ENCODE assay signal across 6 cellular contexts in genomic region chr16:58090396-58090795, GRCh38. TPM values are rescaled to one million over a fixed set of nuclear protein-coding genes. Genes with fewer than 3 reads are reported as not detected.
DNase-seq lines count a peak whose midpoint lies in the region; ATAC-seq, FAIRE-seq and TF ChIP-seq lines count a peak whose summit lies in the region.
"Not testable (repeated sequence)": the region's sequence is repeated elsewhere in the genome, so short reads cannot be mapped to it uniquely, and the experiment has no call there.

No MANE protein-coding gene starts in this region.

- CTCF ChIA-PET in HEK293 (lab: Yijun Ruan, JAX): interaction anchor here (0.7 kb wide), 1 partner anchor 9 kb away, joined by 3 read pairs; no protein-coding TSS in a partner anchor
- CTCF ChIA-PET in K562 (lab: Yijun Ruan, JAX; ENCODE audit: low intra/inter-chr PET ratio): not testable (repeated sequence)

- peak overlapping the region; percentile 46 for H3K4me2 ChIP-seq in Loucy (ENCODE audit: low read depth, low read length, poor library complexity, severe bottlenecking)
- H3K4me2 ChIP-seq in K562 (ENCODE audit: insufficient read depth, low read length): not testable (repeated sequence)

- intact Hi-C loops in K562 (cut with micrococcal nuclease): loop anchor here (10.0 kb wide), 1 partner anchor 516 kb away; no protein-coding TSS in a partner anchor
- intact Hi-C loops in posterior vena cava (cut with DNase I); spleen (cut with DNase I; ENCODE audit: low total_unique reads): not testable (repeated sequence)

- not testable (repeated sequence) for ATAC-seq in K562

- not testable (repeated sequence) for TF ChIP-seq POLR2A in K562 (conservative IDR thresholded peaks at IDR 0.05); spleen (IDR thresholded peaks at IDR 0.05)

- H3K4me1 Mint-ChIP-seq in chondrocyte (ENCODE audit: low read depth): not testable (repeated sequence)

- not testable (repeated sequence) for H3K36me3 ChIP-seq in HEK293 (ENCODE audit: control insufficient read depth in 2 of 2, insufficient read depth in 1 of 2, low read length in 2 of 2); Loucy (ENCODE audit: insufficient read depth, low read length); K562 (ENCODE audit: control insufficient read depth, insufficient read depth, low read length); spleen

- H3K79me2 ChIP-seq in Loucy (ENCODE audit: insufficient read depth, low read length); K562 (ENCODE audit: control insufficient read depth, insufficient read depth, low read length): not testable (repeated sequence)

- BruUV-seq in K562 (replicated peaks; lab: Mats Ljungman, UMichigan): not testable (repeated sequence)

- not testable (repeated sequence) for H3K9me3 ChIP-seq in HEK293 (ENCODE audit: control insufficient read depth, insufficient read depth, low read depth, low read length); Loucy (ENCODE audit: insufficient read depth, low read depth, low read length); K562 (replicated peaks; ENCODE audit: control insufficient read depth, insufficient read depth, low read depth, low read length); spleen

- TF ChIP-seq EP300 in K562 (IDR thresholded peaks at IDR 0.05; ENCODE audit: low read length): not testable (repeated sequence)

- not testable (repeated sequence) for H3K27ac ChIP-seq in HEK293 (ENCODE audit: extremely low read depth, low read depth, low read length); K562 (ENCODE audit: extremely low read depth, low read depth, low read length); spleen

- TF ChIP-seq CTCF in HEK293 (tag by site-specific recombination; IDR thresholded peaks at IDR 0.05); Loucy (conservative IDR thresholded peaks at IDR 0.05; ENCODE audit: low read length); K562 (IDR thresholded peaks at IDR 0.05 in 2 of 3, conservative IDR thresholded peaks at IDR 0.05 in 1 of 3; ENCODE audit: insufficient read depth in 2 of 3, low read depth in 1 of 3, low read length in 3 of 3); chondrocyte (IDR thresholded peaks at IDR 0.05); spleen (IDR thresholded peaks at IDR 0.05 in 8 of 11, conservative IDR thresholded peaks at IDR 0.05 in 3 of 11): not testable (repeated sequence)

- H3K9ac ChIP-seq in Loucy (ENCODE audit: low read depth, low read length, poor library complexity, severe bottlenecking); K562 (ENCODE audit: insufficient read depth in 1 of 2, low read depth in 2 of 2, low read length in 2 of 2): not testable (repeated sequence)

- not testable (repeated sequence) for H3K4me3 ChIP-seq in HEK293 (ENCODE audit: low read depth, low read length); K562; spleen
- H3K4me3 ChIP-seq in Loucy (ENCODE audit: low read length, poor library complexity, severe bottlenecking): peak overlapping the region; percentile 32

- not testable (repeated sequence) for H3K9me3 Mint-ChIP-seq in chondrocyte (ENCODE audit: low read depth)

- POLR2A ChIA-PET in HEK293 (lab: Yijun Ruan, JAX); K562 (lab: Yijun Ruan, JAX): not testable (repeated sequence)

- H3F3A ChIP-seq in Loucy (ENCODE audit: low read depth): not testable (repeated sequence)

- H3K4me3 Mint-ChIP-seq in chondrocyte (ENCODE audit: unreplicated experiment): not testable (repeated sequence)

- in situ Hi-C loops in K562 (cut with MboI): loop anchor here (10.0 kb wide), 1 partner anchor 196 kb away; no protein-coding TSS in a partner anchor

- not testable (repeated sequence) for H3K9me2 ChIP-seq in Loucy (replicated peaks; ENCODE audit: low read depth, low read length)

- H3K27ac Mint-ChIP-seq in chondrocyte (ENCODE audit: unreplicated experiment): not testable (repeated sequence)

- not testable (repeated sequence) for H3K4me1 ChIP-seq in HEK293 (ENCODE audit: control insufficient read depth, insufficient read depth, low read length); K562 (replicated peaks in 1 of 2; ENCODE audit: control insufficient read depth in 2 of 2, insufficient read depth in 2 of 2, low read length in 2 of 2); spleen
- H3K4me1 ChIP-seq in Loucy (ENCODE audit: insufficient read depth, low read length, poor library complexity, severe bottlenecking): peaks cover 19% of the 10 kb centered on the region

- FAIRE-seq in K562 (lab: Jason Lieb, UNC): not testable (repeated sequence)

- not testable (repeated sequence) for H3K9me1 ChIP-seq in K562 (ENCODE audit: control insufficient read depth, insufficient read depth, low read length)

- peaks cover 16% of the 10 kb centered on the region for H3K27me3 Mint-ChIP-seq in chondrocyte (ENCODE audit: low read depth)

- not testable (repeated sequence) for H2AFZ ChIP-seq in Loucy (ENCODE audit: low read length); K562 (ENCODE audit: low read depth, low read length)

- not testable (repeated sequence) for TF ChIP-seq RAD21 in K562 (CRISPR knock-in tag; conservative IDR thresholded peaks at IDR 0.05 in 1 of 2, IDR thresholded peaks at IDR 0.05 in 1 of 2)

- WGBS in K562 (ENCODE audit: insufficient coverage, low coverage, missing lambda C conversion rate): 14% methylated on average over 3 of the region's 3 CpGs
- WGBS in spleen, 5 donors: 94 to 99% (median 96%) methylated on average over 3 of the region's 3 CpGs

- not testable (repeated sequence) for H3K27me3 ChIP-seq in Loucy (ENCODE audit: insufficient read depth, low read length, poor library complexity, severe bottlenecking); spleen (replicated peaks in 1 of 7)
- peaks cover 6 to 22% of the 10 kb centered on the region in 2 experiments; a peak in 3 of 5 replicates for H3K27me3 ChIP-seq in K562 (ENCODE audit: control insufficient read depth in 2 of 2, insufficient read depth in 2 of 2, low read length in 2 of 2)

- not testable (repeated sequence) for H3K36me3 Mint-ChIP-seq in chondrocyte (ENCODE audit: low read depth)

- DNase-seq in K562 (ENCODE audit: extremely low read depth in 1 of 4, low spot score in 3 of 4): not testable (repeated sequence)
- DNase-seq in chondrocyte (ENCODE audit: low spot score): peak; percentile 19
- peak; percentile 19 for DNase-seq in posterior vena cava (ENCODE audit: low spot score)
- peak; percentile 4 for DNase-seq in spleen

- H4K20me1 ChIP-seq in Loucy (ENCODE audit: insufficient read depth, low read length, poor library complexity, severe bottlenecking); K562 (replicated peaks; ENCODE audit: control insufficient read depth, insufficient read depth, low read length): not testable (repeated sequence)

TF ChIP-seq in HEK293, 187 proteins besides CTCF, POLR2A, EP300 and RAD21:
- peak; percentile 59; the same call in 1 of the 2 replicates for TF ChIP-seq ZNF146 (tag by site-specific recombination; IDR thresholded peaks at IDR 0.05)

TF ChIP-seq in K562, 482 proteins besides CTCF, POLR2A, EP300 and RAD21:
- peak; percentile 52 for TF ChIP-seq ZNF146 (CRISPR knock-in tag; IDR thresholded peaks at IDR 0.05; ENCODE audit: unreplicated experiment)

RNA-seq across cellular contexts. Expression of gene CFAP20, which starts 38.8 kb away (rescaled TPM):
- total RNA-seq in K562 (2011; cell fraction: chromatin; rRNA removed; ENCODE audit: low replicate concordance): 60.4 and 84.1 TPM in 2 replicates
- 47.2 and 54.3 TPM in 2 replicates for total RNA-seq in K562 (2011; cell fraction: nucleolus; rRNA removed)
- 53.7 and 61.0 TPM in 2 replicates for total RNA-seq in K562 (2011; cell fraction: nucleoplasm; rRNA removed)
- 75.5 and 77.8 TPM in 2 replicates for total RNA-seq in K562 (2014; rRNA removed)
- total RNA-seq in K562 (2014; rRNA removed; fragmentation: Illumina TruSeq; extraction: Trizol): 66.2 and 69.2 TPM in 2 replicates
- 79.1 and 90.5 TPM in 2 replicates for total RNA-seq in K562 (2015; rRNA removed; fragmentation: Illumina TruSeq; extraction: Trizol)
- 55.2 and 56.5 TPM in 2 replicates for total RNA-seq in K562 (2021)
- polyA plus RNA-seq in K562 (2011; rRNA removed): 75.3 and 76.3 TPM in 2 replicates
- 80.3 and 88.1 TPM in 2 replicates for polyA plus RNA-seq in K562 (2011; cell fraction: cytosol; rRNA removed)
- polyA plus RNA-seq in K562 (2011; cell fraction: nucleus; rRNA removed): 73.5 and 86.5 TPM in 2 replicates
- 58.5 and 70.9 TPM in 2 replicates for polyA plus RNA-seq in K562 (2012)
- polyA plus RNA-seq in K562 (2014; fragmentation: Illumina TruSeq; extraction: Trizol): 74.4 and 79.1 TPM in 2 replicates
- 10 to 100 TPM; 20.5 to 30.4 TPM for polyA plus RNA-seq in K562 (2014; fragmentation: Nextera tagmentation; extraction: Ambion mirVana)
- 84.5 and 90.0 TPM in 2 replicates for polyA plus RNA-seq in K562 (2014; rRNA removed)
- 68.0 and 92.8 TPM in 2 replicates for polyA minus RNA-seq in K562 (2011; rRNA and poly(A)+ RNA removed)
- polyA minus RNA-seq in K562 (2011; cell fraction: cytosol; rRNA and poly(A)+ RNA removed): 50.4 and 54.9 TPM in 2 replicates
- 23.3 and 44.5 TPM in 2 replicates for polyA minus RNA-seq in K562 (2011; cell fraction: nucleus; rRNA and poly(A)+ RNA removed)
- total RNA-seq in chondrocyte: 26.0 to 32.9 TPM (median 26.5 TPM) in 3 replicates
- 10 to 100 TPM; 14.5 to 15.3 TPM for total RNA-seq in posterior vena cava
- 10 to 100 TPM; 21.7 to 51.3 (median 25.3) TPM for total RNA-seq in spleen
- 10 to 100 TPM; 12.0 to 27.5 (median 21.5) TPM for polyA plus RNA-seq in spleen
